9 cellular contexts compared by ENCODE assay signal in the genomic region with DNA sequence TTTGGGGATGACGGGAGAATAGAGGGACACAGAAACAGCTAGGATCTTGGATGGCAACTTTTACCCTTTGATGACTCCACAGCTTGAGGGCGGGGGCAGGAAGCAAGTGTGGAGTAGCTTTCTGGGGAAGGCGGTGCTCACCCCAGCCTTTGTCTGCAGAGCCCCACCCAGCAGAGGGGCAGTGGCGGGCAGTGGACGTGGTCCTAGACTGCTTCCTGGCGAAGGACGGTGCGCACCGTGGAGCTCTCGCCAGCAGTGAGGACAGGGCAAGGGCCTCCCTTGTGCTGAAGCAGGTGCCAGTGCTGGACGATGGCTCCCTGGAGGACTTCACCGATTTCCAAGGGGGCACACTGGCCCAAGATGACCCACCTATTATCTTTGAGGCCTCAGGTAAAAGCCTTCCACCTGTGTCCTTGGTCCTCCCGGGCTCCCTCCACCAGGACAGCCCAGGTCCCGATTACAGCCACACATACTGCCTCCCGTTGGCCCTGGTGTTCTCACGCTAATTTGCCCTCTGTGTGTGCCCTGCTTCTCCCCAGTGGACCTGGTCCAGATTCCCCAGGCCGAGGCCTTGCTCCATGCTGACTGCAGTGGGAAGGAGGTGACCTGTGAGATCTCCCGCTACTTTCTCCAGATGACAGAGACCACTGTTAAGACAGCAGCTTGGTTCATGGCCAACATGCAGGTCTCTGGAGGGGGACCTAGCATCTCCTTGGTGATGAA. TPM values are rescaled to one million over a fixed set of nuclear protein-coding genes. Genes with fewer than 3 reads are reported as not detected.
A peak's percentile ranks its signal among the peaks of the same experiment; 100 is the strongest.
DNase-seq lines count a peak whose midpoint lies in the region; ATAC-seq and TF ChIP-seq lines count a peak whose summit lies in the region.
"Had no signal": no experiment of that assay in that cellular context is flagged by ENCODE, and none has a peak within 500 bp of the region (broad histone marks: within the 10 kb centered on the region; RNA-seq: fewer than 3 reads in every experiment).

No MANE protein-coding gene starts in this region.

- no peak for TF ChIP-seq CTCF in GM23338 (conservative IDR thresholded peaks at IDR 0.05; ENCODE audit: low read depth in 2 of 2)

- H3K4me2 ChIP-seq in GM23338, result peak overlapping the region; percentile 77; the same call in 1 of the 2 replicates

- peaks cover 39% of the 10 kb centered on the region for H3K4me1 Mint-ChIP-seq in GM23338
- H3K4me1 Mint-ChIP-seq in activated T-cell treated with anti-CD3 and anti-CD28 coated beads, Interleukin-2, amount 50 U/mL, for 72 hours (ENCODE audit: low read depth), result peaks cover 82% of the 10 kb centered on the region
- H3K4me1 Mint-ChIP-seq in stimulated activated naive CD8-positive, alpha-beta T cell treated with anti-CD3 and anti-CD28 coated beads, Interleukin-15, amount 100 ng/mL, for 72 hours, result peaks cover 87% of the 10 kb centered on the region

- H3K9ac ChIP-seq in iPS-18a (ENCODE audit: low read length), result peak overlapping the region; percentile 68

- H2AFZ ChIP-seq in GM23338, result 0 out of 2 replicates have a peak overlapping the region, but pooled peaks have one; percentile 90

- no peaks in the 10 kb centered on the region for H3K9me3 Mint-ChIP-seq in GM23338
- no peaks in the 10 kb centered on the region for H3K9me3 Mint-ChIP-seq in activated T-cell treated with anti-CD3 and anti-CD28 coated beads, Interleukin-2, amount 50 U/mL, for 72 hours
- no peaks in the 10 kb centered on the region for H3K9me3 Mint-ChIP-seq in stimulated activated naive CD8-positive, alpha-beta T cell treated with anti-CD3 and anti-CD28 coated beads, Interleukin-15, amount 100 ng/mL, for 72 hours

- H3K4me3 ChIP-seq in GM23338 (no peak overlapping the region), iPS-18a (ENCODE audit: low read length) (no peak overlapping the region)

- H3K79me2 ChIP-seq in GM23338 (replicated peaks; ENCODE audit: insufficient read depth), result no peaks in the 10 kb centered on the region

- H3K27ac ChIP-seq in GM23338 (ENCODE audit: low read depth) (peak overlapping the region; percentile 86; the same call in 1 of the 2 replicates), iPS-18a (ENCODE audit: low read length) (no peak overlapping the region)

- H3K4me1 ChIP-seq in GM23338 (ENCODE audit: insufficient read depth) (peaks cover 29% of the 10 kb centered on the region), iPS-18a (ENCODE audit: control insufficient read depth, low read depth, low read length) (peaks cover 33% of the 10 kb centered on the region)

- H3K36me3 Mint-ChIP-seq in GM23338 (ENCODE audit: low read depth), result no peaks in the 10 kb centered on the region
- H3K36me3 Mint-ChIP-seq in activated T-cell treated with anti-CD3 and anti-CD28 coated beads, Interleukin-2, amount 50 U/mL, for 72 hours (ENCODE audit: insufficient read depth in 2 of 2), result peaks cover 11 to 42% of the 10 kb centered on the region in 2 donors

- DNase-seq in GM23338 (ENCODE audit: low spot score), result no peak
- DNase-seq in activated T-cell treated with anti-CD3 and anti-CD28 coated beads, Interleukin-2, amount 50 U/mL, for 72 hours, result peak in 1 of 2 donors; percentile 34
- no peak for DNase-seq in stimulated activated naive CD8-positive, alpha-beta T cell treated with anti-CD3 and anti-CD28 coated beads, Interleukin-15, amount 100 ng/mL, for 72 hours
- DNase-seq in central memory CD4-positive, alpha-beta T cell, result no peak
- DNase-seq in cerebellar cortex (ENCODE audit: low spot score), result no peak
- no peak for DNase-seq in cerebellum (ENCODE audit: low spot score)

- H3K4me3 Mint-ChIP-seq in GM23338, result peak overlapping the region; percentile 63; the same call in 1 of the 3 replicates
- peak overlapping the region; percentile 100 for H3K4me3 Mint-ChIP-seq in activated T-cell treated with anti-CD3 and anti-CD28 coated beads, Interleukin-2, amount 50 U/mL, for 72 hours
- H3K4me3 Mint-ChIP-seq in stimulated activated naive CD8-positive, alpha-beta T cell treated with anti-CD3 and anti-CD28 coated beads, Interleukin-15, amount 100 ng/mL, for 72 hours, result peak overlapping the region; percentile 99 to 100

- H3K36me3 ChIP-seq in GM23338 (ENCODE audit: insufficient read depth) (no peaks in the 10 kb centered on the region), iPS-18a (ENCODE audit: control insufficient read depth, low read depth, low read length) (no peaks in the 10 kb centered on the region)

- no peaks in the 10 kb centered on the region for H3K27me3 ChIP-seq in GM23338 (ENCODE audit: insufficient read depth)
- no peaks in the 10 kb centered on the region for H3K27me3 ChIP-seq in iPS-18a (ENCODE audit: control insufficient read depth, insufficient read depth, low read length)

- ATAC-seq in GM23338, result no peak
- peak in 1 of 2 donors; percentile 52 for ATAC-seq in activated T-cell treated with anti-CD3 and anti-CD28 coated beads, Interleukin-2, amount 50 U/mL, for 72 hours (replicated peaks in 1 of 2)
- ATAC-seq in stimulated activated naive CD8-positive, alpha-beta T cell treated with anti-CD3 and anti-CD28 coated beads, Interleukin-15, amount 100 ng/mL, for 72 hours, result no peak
- ATAC-seq in GM19463 (IDR thresholded peaks at IDR 0.05; ENCODE audit: unreplicated experiment), result no peak

- no peaks in the 10 kb centered on the region for H3K9me2 ChIP-seq in GM23338 (ENCODE audit: insufficient read depth)

- no peaks in the 10 kb centered on the region for H4K20me1 ChIP-seq in GM23338 (replicated peaks; ENCODE audit: insufficient read depth)

- peaks cover 15% of the 10 kb centered on the region for H3K27me3 Mint-ChIP-seq in GM23338 (ENCODE audit: insufficient read depth, low read depth, poor library complexity)
- H3K27me3 Mint-ChIP-seq in activated T-cell treated with anti-CD3 and anti-CD28 coated beads, Interleukin-2, amount 50 U/mL, for 72 hours (ENCODE audit: low read depth), result no peaks in the 10 kb centered on the region
- no peaks in the 10 kb centered on the region for H3K27me3 Mint-ChIP-seq in stimulated activated naive CD8-positive, alpha-beta T cell treated with anti-CD3 and anti-CD28 coated beads, Interleukin-15, amount 100 ng/mL, for 72 hours

- H3K9me3 ChIP-seq in iPS-18a (ENCODE audit: control insufficient read depth, low read depth, low read length), result no peaks in the 10 kb centered on the region

- peak overlapping the region; percentile 97 for H3K27ac Mint-ChIP-seq in GM23338
- H3K27ac Mint-ChIP-seq in activated T-cell treated with anti-CD3 and anti-CD28 coated beads, Interleukin-2, amount 50 U/mL, for 72 hours, result peak overlapping the region; percentile 99
- H3K27ac Mint-ChIP-seq in stimulated activated naive CD8-positive, alpha-beta T cell treated with anti-CD3 and anti-CD28 coated beads, Interleukin-15, amount 100 ng/mL, for 72 hours, result peak overlapping the region; percentile 98 to 100

- peaks cover 6% of the 10 kb centered on the region; the same call in 1 of the 2 replicates for H3F3A ChIP-seq in GM23338 (replicated peaks; ENCODE audit: low read depth)

TF ChIP-seq in GM23338, 12 proteins besides CTCF, POLR2A, EP300 and RAD21 (continues in another document):
- TF ChIP-seq STAT1 (IDR thresholded peaks at IDR 0.05; ENCODE audit: unreplicated experiment) (no peak), ZNF331 (CRISPR knock-in tag; IDR thresholded peaks at IDR 0.05; ENCODE audit: low read depth) (no peak), CREB1 (CRISPR knock-in tag; IDR thresholded peaks at IDR 0.05; ENCODE audit: low read depth) (no peak)
- TF ChIP-seq, protein P1, sequence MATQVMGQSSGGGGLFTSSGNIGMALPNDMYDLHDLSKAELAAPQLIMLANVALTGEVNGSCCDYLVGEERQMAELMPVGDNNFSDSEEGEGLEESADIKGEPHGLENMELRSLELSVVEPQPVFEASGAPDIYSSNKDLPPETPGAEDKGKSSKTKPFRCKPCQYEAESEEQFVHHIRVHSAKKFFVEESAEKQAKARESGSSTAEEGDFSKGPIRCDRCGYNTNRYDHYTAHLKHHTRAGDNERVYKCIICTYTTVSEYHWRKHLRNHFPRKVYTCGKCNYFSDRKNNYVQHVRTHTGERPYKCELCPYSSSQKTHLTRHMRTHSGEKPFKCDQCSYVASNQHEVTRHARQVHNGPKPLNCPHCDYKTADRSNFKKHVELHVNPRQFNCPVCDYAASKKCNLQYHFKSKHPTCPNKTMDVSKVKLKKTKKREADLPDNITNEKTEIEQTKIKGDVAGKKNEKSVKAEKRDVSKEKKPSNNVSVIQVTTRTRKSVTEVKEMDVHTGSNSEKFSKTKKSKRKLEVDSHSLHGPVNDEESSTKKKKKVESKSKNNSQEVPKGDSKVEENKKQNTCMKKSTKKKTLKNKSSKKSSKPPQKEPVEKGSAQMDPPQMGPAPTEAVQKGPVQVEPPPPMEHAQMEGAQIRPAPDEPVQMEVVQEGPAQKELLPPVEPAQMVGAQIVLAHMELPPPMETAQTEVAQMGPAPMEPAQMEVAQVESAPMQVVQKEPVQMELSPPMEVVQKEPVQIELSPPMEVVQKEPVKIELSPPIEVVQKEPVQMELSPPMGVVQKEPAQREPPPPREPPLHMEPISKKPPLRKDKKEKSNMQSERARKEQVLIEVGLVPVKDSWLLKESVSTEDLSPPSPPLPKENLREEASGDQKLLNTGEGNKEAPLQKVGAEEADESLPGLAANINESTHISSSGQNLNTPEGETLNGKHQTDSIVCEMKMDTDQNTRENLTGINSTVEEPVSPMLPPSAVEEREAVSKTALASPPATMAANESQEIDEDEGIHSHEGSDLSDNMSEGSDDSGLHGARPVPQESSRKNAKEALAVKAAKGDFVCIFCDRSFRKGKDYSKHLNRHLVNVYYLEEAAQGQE (IDR thresholded peaks at IDR 0.05; ENCODE audit: unreplicated experiment), result no peak

RNA-seq across cellular contexts. Expression of a gene that starts 1.2 kb away (rescaled TPM):
- total RNA-seq in GM23338 (2014; rRNA removed; shearing (Covaris generic)), result 0.59 and 0.66 TPM in 2 replicates
- 0.52 and 0.65 TPM in 2 replicates for polyA plus RNA-seq in GM23338 (2016; fragmentation: Nextera tagmentation; extraction: Ambion mirVana)
- total RNA-seq in activated T-cell treated with anti-CD3 and anti-CD28 coated beads, Interleukin-2, amount 50 U/mL, for 72 hours, result 10 to 100 TPM; 26.0 to 29.6 TPM
- 3.1 TPM for total RNA-seq in cerebellum
- polyA plus RNA-seq: neural cell had no signal

RNA-seq across cellular contexts. Expression of a gene that starts 8.3 kb away (rescaled TPM):
- not detected in 2 replicates for total RNA-seq in GM23338 (2014; rRNA removed; shearing (Covaris generic))
- 0.49 and 0.53 TPM in 2 replicates for polyA plus RNA-seq in GM23338 (2016; fragmentation: Nextera tagmentation; extraction: Ambion mirVana)
- total RNA-seq in activated T-cell treated with anti-CD3 and anti-CD28 coated beads, Interleukin-2, amount 50 U/mL, for 72 hours, result 10 to 100 TPM; 53.1 to 90.5 TPM
- not detected for total RNA-seq in cerebellum
- polyA plus RNA-seq: neural cell had no signal

RNA-seq across cellular contexts. Expression of a gene that starts 17.4 kb away (rescaled TPM):
- total RNA-seq in GM23338 (2014; rRNA removed; shearing (Covaris generic)), result 13.9 and 18.3 TPM in 2 replicates
- polyA plus RNA-seq in GM23338 (2016; fragmentation: Nextera tagmentation; extraction: Ambion mirVana), result 11.2 and 16.1 TPM in 2 replicates
- total RNA-seq in activated T-cell treated with anti-CD3 and anti-CD28 coated beads, Interleukin-2, amount 50 U/mL, for 72 hours, result 10 to 100 TPM; 51.2 to 53.1 TPM
- total RNA-seq in cerebellum, result 10.5 TPM

RNA-seq across cellular contexts. Expression of a gene that starts 40.0 kb away (rescaled TPM):
- 75.1 and 93.9 TPM in 2 replicates for total RNA-seq in GM23338 (2014; rRNA removed; shearing (Covaris generic))
- polyA plus RNA-seq in GM23338 (2016; fragmentation: Nextera tagmentation; extraction: Ambion mirVana), result 432 and 463 TPM in 2 replicates
- total RNA-seq in activated T-cell treated with anti-CD3 and anti-CD28 coated beads, Interleukin-2, amount 50 U/mL, for 72 hours, result 100 to 1,000 TPM; 170 to 179 TPM
- total RNA-seq in cerebellum, result 22.6 TPM

RNA-seq across cellular contexts. Expression of a gene that starts 40.8 kb away (rescaled TPM):
- total RNA-seq in GM23338 (2014; rRNA removed; shearing (Covaris generic)), result 217 and 389 TPM in 2 replicates
- polyA plus RNA-seq in GM23338 (2016; fragmentation: Nextera tagmentation; extraction: Ambion mirVana), result 32.7 and 34.2 TPM in 2 replicates
- total RNA-seq in activated T-cell treated with anti-CD3 and anti-CD28 coated beads, Interleukin-2, amount 50 U/mL, for 72 hours, result 100 to 1,000 TPM; 156 to 168 TPM
- total RNA-seq in cerebellum, result 22.3 TPM

Comparison
In these comparisons a context has a peak if more than half of its experiments do, and no peak if none do; other contexts are left out.
1. RNA of a gene that starts 8.3 kb away (total RNA-seq): 53.1 to 90.5 TPM in activated T-cell treated with anti-CD3 and anti-CD28 coated beads, Interleukin-2, amount 50 U/mL, for 72 hours; not detected in cerebellum (single experiment) and not detected in GM23338; every median in the first group is over 10 times any median in the second.
2. Peak in every context shown above with its lines, with median percentiles within 50 percentile points of each other: H3K27ac Mint-ChIP-seq and H3K4me3 Mint-ChIP-seq.